In genomic region chr15:31360843-31361763, GRCh38 we compare ENCODE assay signal across 8 cellular contexts. TPM values are rescaled to one million over a fixed set of nuclear protein-coding genes. Genes with fewer than 3 reads are reported as not detected.
DNase-seq lines count a peak whose midpoint lies in the region; ATAC-seq and TF ChIP-seq lines count a peak whose summit lies in the region.

No MANE protein-coding gene starts in this region.

- H3K9me3 ChIP-seq in right atrium auricular region, result no peaks in the 10 kb centered on the region

- H3K27me3 Mint-ChIP-seq in activated T-cell treated with anti-CD3 and anti-CD28 coated beads, Interleukin-2, amount 50 U/mL, for 4 hours (ENCODE audit: low read depth), result no peaks in the 10 kb centered on the region
- H3K27me3 Mint-ChIP-seq in stimulated activated naive CD8-positive, alpha-beta T cell treated with anti-CD3 and anti-CD28 coated beads, Interleukin-15, amount 100 ng/mL, for 72 hours, result no peaks in the 10 kb centered on the region
- H3K27me3 Mint-ChIP-seq in nephron progenitor cell (ENCODE audit: low read depth, poor library complexity), result no peaks in the 10 kb centered on the region

- H3K27ac ChIP-seq in right atrium auricular region, result peak overlapping the region; percentile 90 to 96

- H3K4me3 Mint-ChIP-seq in activated T-cell treated with anti-CD3 and anti-CD28 coated beads, Interleukin-2, amount 50 U/mL, for 4 hours, result peak overlapping the region; percentile 72
- peak overlapping the region; percentile 76 to 88 for H3K4me3 Mint-ChIP-seq in stimulated activated naive CD8-positive, alpha-beta T cell treated with anti-CD3 and anti-CD28 coated beads, Interleukin-15, amount 100 ng/mL, for 72 hours
- H3K4me3 Mint-ChIP-seq in nephron progenitor cell, result no peak overlapping the region

- no peaks in the 10 kb centered on the region for H3K36me3 ChIP-seq in right atrium auricular region

- peak; percentile 67 for ATAC-seq in HG03280 (IDR thresholded peaks at IDR 0.05; ENCODE audit: unreplicated experiment)
- peak; percentile 64 to 66 for ATAC-seq in activated T-cell treated with anti-CD3 and anti-CD28 coated beads, Interleukin-2, amount 50 U/mL, for 4 hours
- ATAC-seq in stimulated activated naive CD8-positive, alpha-beta T cell treated with anti-CD3 and anti-CD28 coated beads, Interleukin-15, amount 100 ng/mL, for 72 hours, result peak; percentile 76

- peak overlapping the region; percentile 96 to 98 for H3K27ac Mint-ChIP-seq in stimulated activated naive CD8-positive, alpha-beta T cell treated with anti-CD3 and anti-CD28 coated beads, Interleukin-15, amount 100 ng/mL, for 72 hours
- H3K27ac Mint-ChIP-seq in nephron progenitor cell, result no peak overlapping the region

- H3K4me1 Mint-ChIP-seq in activated T-cell treated with anti-CD3 and anti-CD28 coated beads, Interleukin-2, amount 50 U/mL, for 4 hours (ENCODE audit: low read depth), result peaks cover 97% of the 10 kb centered on the region
- peaks cover 100% of the 10 kb centered on the region for H3K4me1 Mint-ChIP-seq in stimulated activated naive CD8-positive, alpha-beta T cell treated with anti-CD3 and anti-CD28 coated beads, Interleukin-15, amount 100 ng/mL, for 72 hours
- H3K4me1 Mint-ChIP-seq in nephron progenitor cell, result peaks cover 66% of the 10 kb centered on the region

- peaks cover 5% of the 10 kb centered on the region for H3K36me3 Mint-ChIP-seq in activated T-cell treated with anti-CD3 and anti-CD28 coated beads, Interleukin-2, amount 50 U/mL, for 4 hours (ENCODE audit: insufficient read depth)
- H3K36me3 Mint-ChIP-seq in nephron progenitor cell (ENCODE audit: low read depth), result no peaks in the 10 kb centered on the region

- DNase-seq in CD1c-positive myeloid dendritic cell (ENCODE audit: extremely low spot score) (peak; percentile 63), GM19238 (ENCODE audit: insufficient read length, low spot score) (peak; percentile 72), NCI-H774 (lab: John Stamatoyannopoulos, UW) (peak; percentile 56), right atrium auricular region (ENCODE audit: low spot score) (no peak), nephron progenitor cell (no peak)
- peak; percentile 43 for DNase-seq in activated T-cell treated with anti-CD3 and anti-CD28 coated beads, Interleukin-2, amount 50 U/mL, for 4 hours
- peak; percentile 64 to 71 for DNase-seq in stimulated activated naive CD8-positive, alpha-beta T cell treated with anti-CD3 and anti-CD28 coated beads, Interleukin-15, amount 100 ng/mL, for 72 hours

- H3K27me3 ChIP-seq in right atrium auricular region, result no peaks in the 10 kb centered on the region

- H3K9me3 Mint-ChIP-seq in activated T-cell treated with anti-CD3 and anti-CD28 coated beads, Interleukin-2, amount 50 U/mL, for 4 hours, result no peaks in the 10 kb centered on the region
- H3K9me3 Mint-ChIP-seq in stimulated activated naive CD8-positive, alpha-beta T cell treated with anti-CD3 and anti-CD28 coated beads, Interleukin-15, amount 100 ng/mL, for 72 hours, result no peaks in the 10 kb centered on the region
- H3K9me3 Mint-ChIP-seq in nephron progenitor cell, result no peaks in the 10 kb centered on the region

- no peak overlapping the region for H3K4me3 ChIP-seq in right atrium auricular region

- peaks cover 0 to 98% of the 10 kb centered on the region in 2 donors for H3K4me1 ChIP-seq in right atrium auricular region

- TF ChIP-seq CTCF in right atrium auricular region (IDR thresholded peaks at IDR 0.05) (no peak), nephron progenitor cell (IDR thresholded peaks at IDR 0.05) (no peak)

RNA-seq across cellular contexts. Expression of gene KLF13, which starts 34.5 kb away (rescaled TPM):
- total RNA-seq in activated T-cell treated with anti-CD3 and anti-CD28 coated beads, Interleukin-2, amount 50 U/mL, for 4 hours, result 10 to 100 TPM; 75.0 to 82.8 (median 81.8) TPM
- total RNA-seq in right atrium auricular region, result 10 to 100 TPM; 52.8 to 54.6 TPM

Comparison
In these comparisons a context has a peak if more than half of its experiments do, and no peak if none do; other contexts are left out.
1. DNase-seq: peak in CD1c-positive myeloid dendritic cell (single experiment), GM19238 (single experiment), NCI-H774 (single experiment), activated T-cell treated with anti-CD3 and anti-CD28 coated beads, Interleukin-2, amount 50 U/mL, for 4 hours (single experiment) and stimulated activated naive CD8-positive, alpha-beta T cell treated with anti-CD3 and anti-CD28 coated beads, Interleukin-15, amount 100 ng/mL, for 72 hours (2 of 2); none in right atrium auricular region (single experiment) and nephron progenitor cell (single experiment).
2. Peak in every context shown above with its lines, with median percentiles within 50 percentile points of each other: ATAC-seq.